In the genomic region with DNA sequence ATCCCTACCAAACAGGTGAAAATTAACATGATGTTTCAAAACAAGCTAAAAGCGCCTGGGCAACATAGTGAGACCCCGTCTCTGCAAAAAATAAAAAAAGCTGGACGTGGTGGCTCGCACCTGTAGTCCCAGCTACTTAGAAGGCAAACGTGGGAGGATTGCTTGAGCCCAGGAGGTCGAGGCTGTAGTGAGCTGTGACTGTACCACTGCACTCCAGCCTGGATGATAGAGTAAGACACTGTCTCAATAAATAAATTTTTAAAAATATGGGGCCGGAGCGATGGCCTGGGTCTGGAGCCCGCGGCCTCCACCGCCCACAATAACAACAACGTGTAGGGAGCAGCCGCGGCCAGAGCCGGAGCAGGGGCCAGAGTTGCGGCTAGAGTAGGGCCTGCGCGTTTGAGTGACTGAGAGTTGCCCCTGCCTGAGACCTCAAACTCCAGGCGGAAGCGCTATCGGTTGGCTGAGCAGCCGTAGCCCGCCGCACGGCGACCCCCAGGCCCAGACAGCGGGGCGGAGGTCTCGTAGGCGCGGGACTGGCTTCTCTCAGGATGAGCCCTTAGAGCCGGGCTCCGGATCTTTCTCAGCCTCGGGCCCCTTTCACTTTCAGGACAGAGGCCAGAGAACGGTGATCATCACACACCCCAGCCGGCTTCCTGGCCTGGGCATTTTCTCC, we compare ENCODE assay signal across 9 cellular contexts. TPM values are rescaled to one million over a fixed set of nuclear protein-coding genes. Genes with fewer than 3 reads are reported as not detected.
DNase-seq lines count a peak whose midpoint lies in the region; ATAC-seq, FAIRE-seq and TF ChIP-seq lines count a peak whose summit lies in the region.
"Had no signal": no experiment of that assay in that cellular context is flagged by ENCODE, and none has a peak within 500 bp of the region (broad histone marks: within the 10 kb centered on the region; RNA-seq: fewer than 3 reads in every experiment).

No MANE protein-coding gene starts in this region.

- no peak for TF ChIP-seq CTCF in WI38 (IDR thresholded peaks at IDR 0.05; ENCODE audit: low read depth, low read length)
- no peak for TF ChIP-seq CTCF in foreskin keratinocyte (conservative IDR thresholded peaks at IDR 0.05)

- no peak for FAIRE-seq in GM12892 (lab: Jason Lieb, UNC)

- H3K27me3 ChIP-seq in foreskin keratinocyte (no peaks in the 10 kb centered on the region), skeletal muscle satellite cell (ENCODE audit: control insufficient read depth, insufficient read depth, low read length) (no peaks in the 10 kb centered on the region)

- no peak for TF ChIP-seq POLR2A in GM12892 (IDR thresholded peaks at IDR 0.05; ENCODE audit: low read depth, low read length)

- H3K4me3 ChIP-seq in WI38 (ENCODE audit: low read depth, low read length) (peak overlapping the region; percentile 46), skeletal muscle satellite cell (ENCODE audit: low read length) (peak overlapping the region; percentile 65)

- ATAC-seq in foreskin keratinocyte = peak; percentile 37
- no peak for ATAC-seq in HG02678 (IDR thresholded peaks at IDR 0.05; ENCODE audit: unreplicated experiment)

- peak overlapping the region; percentile 80 for H3K4me2 ChIP-seq in skeletal muscle satellite cell (ENCODE audit: low read length)

- no peaks in the 10 kb centered on the region for H3K9me3 ChIP-seq in skeletal muscle satellite cell (replicated peaks; ENCODE audit: low read length)

- H3K36me3 ChIP-seq in skeletal muscle satellite cell (ENCODE audit: insufficient read depth, low read length) = no peaks in the 10 kb centered on the region

- no peak overlapping the region for H3K27ac ChIP-seq in foreskin keratinocyte

- peak overlapping the region; percentile 60 for H3K9ac ChIP-seq in skeletal muscle satellite cell (ENCODE audit: low read depth, low read length)

- DNase-seq in GM12892 (ENCODE audit: insufficient read length) = peak; percentile 44
- DNase-seq in foreskin keratinocyte = no peak
- DNase-seq in activated CD4-positive, CD25-positive, alpha-beta regulatory T cell treated with anti-CD3 and anti-CD28 coated beads, Interleukin-2, amount 50 U/mL, for 72 hours = no peak
- no peak for DNase-seq in midbrain (lab: John Stamatoyannopoulos, UW)
- DNase-seq in foreskin melanocyte = no peak
- DNase-seq: posterior cingulate gyrus had no signal

- H3K4me1 ChIP-seq in foreskin keratinocyte = no peaks in the 10 kb centered on the region
- peaks cover 10% of the 10 kb centered on the region for H3K4me1 ChIP-seq in skeletal muscle satellite cell (ENCODE audit: control insufficient read depth, insufficient read depth, low read length)

RNA-seq across cellular contexts. Expression of gene ZMYM1, which starts 41.4 kb away (rescaled TPM):
- 3.0 TPM for polyA plus RNA-seq in GM12892 (2012; ENCODE audit: missing spikeins)
- 20.4 and 21.5 TPM in 2 replicates for total RNA-seq in foreskin keratinocyte
- 2.5 and 3.9 TPM in 2 replicates for polyA plus RNA-seq in foreskin keratinocyte
- total RNA-seq in skeletal muscle satellite cell (2012; rRNA removed) = 14.2 and 17.3 TPM in 2 replicates
